Comparison of ENCODE assay signal across 14 cellular contexts in genomic region chr3:187798531-187799520, GRCh38. TPM values are rescaled to one million over a fixed set of nuclear protein-coding genes. Genes with fewer than 3 reads are reported as not detected.
DNase-seq lines count a peak whose midpoint lies in the region; ATAC-seq, FAIRE-seq and TF ChIP-seq lines count a peak whose summit lies in the region.
"Had no signal": no experiment of that assay in that cellular context is flagged by ENCODE, and none has a peak within 500 bp of the region (broad histone marks: within the 10 kb centered on the region; RNA-seq: fewer than 3 reads in every experiment).

No MANE protein-coding gene starts in this region.

- POLR2A ChIA-PET in K562 (lab: Yijun Ruan, JAX), result no interaction called here

- FAIRE-seq in K562 (lab: Jason Lieb, UNC), result no peak
- FAIRE-seq: bronchial epithelial cell had no signal

- intact Hi-C loops in Right ventricle myocardium superior (cut with DNase I) (no loop called here), left ventricle myocardium inferior (cut with micrococcal nuclease) (no loop called here), K562 (cut with micrococcal nuclease) (no loop called here), esophagus squamous epithelium (cut with DNase I) (no loop called here)

- BruUV-seq in K562 (replicated peaks; lab: Mats Ljungman, UMichigan), result no TSS peak

- 1% methylated on average over 12 of the region's 15 CpGs for WGBS in K562 (ENCODE audit: insufficient coverage, low coverage, missing lambda C conversion rate)
- 59 to 67% methylated on average over 15 of the region's 15 CpGs for WGBS in upper lobe of left lung, 2 donors
- WGBS in esophagus squamous epithelium, 2 donors, result 73 to 81% methylated on average over 10 to 15 of the region's 15 CpGs

- H3K9me1 ChIP-seq in K562 (ENCODE audit: control insufficient read depth, insufficient read depth, low read length), result no peaks in the 10 kb centered on the region

- H3K36me3 ChIP-seq in left ventricle myocardium inferior (no peaks in the 10 kb centered on the region), K562 (ENCODE audit: control insufficient read depth, insufficient read depth, low read length) (no peaks in the 10 kb centered on the region), upper lobe of left lung (no peaks in the 10 kb centered on the region), esophagus squamous epithelium (no peaks in the 10 kb centered on the region)

- CTCF ChIA-PET in K562 (lab: Yijun Ruan, JAX; ENCODE audit: low intra/inter-chr PET ratio), result no interaction called here

- in situ Hi-C loops in K562 (cut with MboI), result no loop called here

- TF ChIP-seq CTCF in left ventricle myocardium inferior (IDR thresholded peaks at IDR 0.05; ENCODE audit: borderline replicate concordance), result no peak
- TF ChIP-seq CTCF in K562 (IDR thresholded peaks at IDR 0.05 in 2 of 3, conservative IDR thresholded peaks at IDR 0.05 in 1 of 3; ENCODE audit: insufficient read depth in 2 of 3, low read depth in 1 of 3, low read length in 3 of 3), result no peak
- peak in 1 of 6 experiments; percentile 3 for TF ChIP-seq CTCF in upper lobe of left lung (IDR thresholded peaks at IDR 0.05)
- no peak for TF ChIP-seq CTCF in esophagus squamous epithelium (IDR thresholded peaks at IDR 0.05)

- no peak overlapping the region for H3K4me2 ChIP-seq in K562 (ENCODE audit: insufficient read depth, low read length)

- H3K9ac ChIP-seq in K562 (ENCODE audit: insufficient read depth in 1 of 2, low read depth in 2 of 2, low read length in 2 of 2), result no peak overlapping the region

- ATAC-seq in Right ventricle myocardium superior (ENCODE audit: poor library complexity) (peak; percentile 41), K562 (peak; percentile 27; the same call in 2 of the 3 replicates), upper lobe of left lung (ENCODE audit: low FRiP score in 2 of 2) (peak; percentile 39 to 81)
- ATAC-seq: stimulated activated memory B cell treated with anti-CD40 and anti-IgM and Interleukin-4, amounts not matched to agents 10 μg/mL and 1 μg/mL and 100 μg/mL, for 72 hours had no signal

- H3K4me3 ChIP-seq in left ventricle myocardium inferior, result no peak overlapping the region
- H3K4me3 ChIP-seq in K562, result no peak overlapping the region
- no peak overlapping the region for H3K4me3 ChIP-seq in upper lobe of left lung
- H3K4me3 ChIP-seq in esophagus squamous epithelium, result no peak overlapping the region

- H3K27ac ChIP-seq in left ventricle myocardium inferior (replicated peaks), result no peak overlapping the region
- H3K27ac ChIP-seq in K562 (ENCODE audit: extremely low read depth, low read depth, low read length), result no peak overlapping the region
- H3K27ac ChIP-seq in upper lobe of left lung, result peak overlapping the region in 2 of 4 donors; percentile 19 to 53
- peak overlapping the region in 1 of 4 donors; percentile 17 for H3K27ac ChIP-seq in esophagus squamous epithelium
- H3K27ac ChIP-seq: C4-2B had no signal

- H2AFZ ChIP-seq in K562 (ENCODE audit: low read depth, low read length), result no peak overlapping the region

- DNase-seq in Right ventricle myocardium superior (no peak), left ventricle myocardium inferior (no peak), NCI-H510A treated with DMSO at 0.1 percent for 48 hours (lab: John Stamatoyannopoulos, UW) (peak; percentile 78), K562 (ENCODE audit: extremely low read depth in 1 of 4, low spot score in 3 of 4) (no peak), upper lobe of left lung (peak; percentile 50 to 66), NCI-H1694 treated with DMSO at 0.1 percent for 48 hours (lab: John Stamatoyannopoulos, UW) (no peak), esophagus squamous epithelium (lab: John Stamatoyannopoulos, UW) (no peak), SKM-1 treated with dmso at 0.1 percent for 144 hours (lab: John Stamatoyannopoulos, UW; ENCODE audit: unreplicated experiment) (no peak)
- DNase-seq: NCI-H1092; SHP77; stimulated activated CD4-positive, alpha-beta T cell treated with anti-CD3 and anti-CD28 coated beads, Interleukin-12 subunit alpha, Interleukin-12 subunit beta, amount 100 ng/mL, for 4 hours had no signal

- H3K9me3 ChIP-seq in left ventricle myocardium inferior (replicated peaks), result no peaks in the 10 kb centered on the region
- H3K9me3 ChIP-seq in K562 (replicated peaks; ENCODE audit: control insufficient read depth, insufficient read depth, low read depth, low read length), result no peaks in the 10 kb centered on the region
- H3K9me3 ChIP-seq in upper lobe of left lung, result no peaks in the 10 kb centered on the region
- H3K9me3 ChIP-seq in esophagus squamous epithelium, result no peaks in the 10 kb centered on the region

- H3K79me2 ChIP-seq in K562 (ENCODE audit: control insufficient read depth, insufficient read depth, low read length), result no peaks in the 10 kb centered on the region

- TF ChIP-seq POLR2A in K562 (conservative IDR thresholded peaks at IDR 0.05) (no peak), upper lobe of left lung (IDR thresholded peaks at IDR 0.05) (no peak), esophagus squamous epithelium (IDR thresholded peaks at IDR 0.05) (no peak)

- no peak for TF ChIP-seq EP300 in K562 (IDR thresholded peaks at IDR 0.05; ENCODE audit: low read length)
- TF ChIP-seq EP300 in upper lobe of left lung (IDR thresholded peaks at IDR 0.05), result peak in 1 of 4 donors; percentile 16

- no peaks in the 10 kb centered on the region for H4K20me1 ChIP-seq in K562 (replicated peaks; ENCODE audit: control insufficient read depth, insufficient read depth, low read length)

- H3K4me1 ChIP-seq in left ventricle myocardium inferior, result no peaks in the 10 kb centered on the region
- H3K4me1 ChIP-seq in K562 (replicated peaks in 1 of 2; ENCODE audit: control insufficient read depth in 2 of 2, insufficient read depth in 2 of 2, low read length in 2 of 2), result no peaks in the 10 kb centered on the region
- H3K4me1 ChIP-seq in upper lobe of left lung, result peaks cover 0 to 16% (median 7%) of the 10 kb centered on the region in 4 donors
- peaks cover 0 to 34% (median 10%) of the 10 kb centered on the region in 3 donors for H3K4me1 ChIP-seq in esophagus squamous epithelium

- TF ChIP-seq RAD21 in K562 (CRISPR knock-in tag; conservative IDR thresholded peaks at IDR 0.05 in 1 of 2, IDR thresholded peaks at IDR 0.05 in 1 of 2), result no peak

- no peaks in the 10 kb centered on the region for H3K27me3 ChIP-seq in left ventricle myocardium inferior (ENCODE audit: low read depth)
- H3K27me3 ChIP-seq in K562 (ENCODE audit: control insufficient read depth in 2 of 2, insufficient read depth in 2 of 2, low read length in 2 of 2), result peaks cover 2 to 27% of the 10 kb centered on the region in 2 experiments; a peak in 3 of 5 replicates
- H3K27me3 ChIP-seq in upper lobe of left lung, result no peaks in the 10 kb centered on the region
- no peaks in the 10 kb centered on the region for H3K27me3 ChIP-seq in esophagus squamous epithelium

TF ChIP-seq in K562, 482 proteins besides CTCF, POLR2A, EP300 and RAD21:
- TF ChIP-seq, protein P1, sequence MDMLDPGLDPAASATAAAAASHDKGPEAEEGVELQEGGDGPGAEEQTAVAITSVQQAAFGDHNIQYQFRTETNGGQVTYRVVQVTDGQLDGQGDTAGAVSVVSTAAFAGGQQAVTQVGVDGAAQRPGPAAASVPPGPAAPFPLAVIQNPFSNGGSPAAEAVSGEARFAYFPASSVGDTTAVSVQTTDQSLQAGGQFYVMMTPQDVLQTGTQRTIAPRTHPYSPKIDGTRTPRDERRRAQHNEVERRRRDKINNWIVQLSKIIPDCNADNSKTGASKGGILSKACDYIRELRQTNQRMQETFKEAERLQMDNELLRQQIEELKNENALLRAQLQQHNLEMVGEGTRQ (CRISPR knock-in tag; IDR thresholded peaks at IDR 0.05), result no peak
- TF ChIP-seq YY1 (IDR thresholded peaks at IDR 0.05; ENCODE audit: borderline replicate concordance in 1 of 3, control insufficient read depth in 1 of 3, extremely low read depth in 1 of 3, insufficient read depth in 3 of 3, insufficient read length in 1 of 3, insufficient replicate concordance in 2 of 3, low read depth in 1 of 3, low read length in 2 of 3) (no peak), FOXJ2 (tag; IDR thresholded peaks at IDR 0.05) (no peak), CSDE1 (IDR thresholded peaks at IDR 0.05) (no peak), BCL6 (CRISPR knock-in tag; IDR thresholded peaks at IDR 0.05) (no peak), ZNF717 (CRISPR knock-in tag; IDR thresholded peaks at IDR 0.05) (no peak), SRSF7 (optimal IDR thresholded peaks at IDR 0.05; ENCODE audit: low read depth, low read length) (no peak), HIVEP1 (CRISPR knock-in tag; IDR thresholded peaks at IDR 0.05) (no peak), ZNF583 (CRISPR knock-in tag; IDR thresholded peaks at IDR 0.05) (no peak), NFXL1 (CRISPR knock-in tag; IDR thresholded peaks at IDR 0.05) (no peak), NR2F6 (CRISPR knock-in tag; IDR thresholded peaks at IDR 0.05) (no peak)

RNA-seq across cellular contexts. Expression of gene BCL6, which starts 53.6 kb away (rescaled TPM):
- total RNA-seq in Right ventricle myocardium superior (82.1 TPM), left ventricle myocardium inferior (47.7 TPM), K562 (2014; rRNA removed) (0.64 and 1.3 TPM in 2 replicates), K562 (2014; rRNA removed; fragmentation: Illumina TruSeq; extraction: Trizol) (1.4 and 1.6 TPM in 2 replicates), K562 (2015; rRNA removed; fragmentation: Illumina TruSeq; extraction: Trizol) (0.94 and 0.98 TPM in 2 replicates), K562 (2021) (2.4 and 3.5 TPM in 2 replicates), upper lobe of left lung (100 to 1,000 TPM in 4 of 6 donors, 10 to 100 TPM in 2; 80.4 to 268 (median 119) TPM), esophagus squamous epithelium (10 to 100 TPM; 30.8 to 94.4 (median 42.6) TPM)
- 13.3 and 20.6 TPM in 2 replicates for total RNA-seq in K562 (2011; cell fraction: chromatin; rRNA removed; ENCODE audit: low replicate concordance)
- total RNA-seq in K562 (2011; cell fraction: nucleolus; rRNA removed), result 9.1 and 10.0 TPM in 2 replicates
- total RNA-seq in K562 (2011; cell fraction: nucleoplasm; rRNA removed), result 14.6 and 28.6 TPM in 2 replicates
- polyA plus RNA-seq in K562 (2011; rRNA removed) (3.4 and 8.7 TPM in 2 replicates), K562 (2014; fragmentation: Illumina TruSeq; extraction: Trizol) (2.6 and 2.8 TPM in 2 replicates), K562 (2014; fragmentation: Nextera tagmentation; extraction: Ambion mirVana) (under 1 TPM; 0.08 to 0.23 TPM), K562 (2014; rRNA removed) (2.5 and 2.8 TPM in 2 replicates)
- 0.98 and 3.2 TPM in 2 replicates for polyA plus RNA-seq in K562 (2011; cell fraction: cytosol; rRNA removed)
- polyA plus RNA-seq in K562 (2011; cell fraction: nucleus; rRNA removed), result 21.7 and 44.7 TPM in 2 replicates
- 5.8 and 17.3 TPM in 2 replicates for polyA plus RNA-seq in K562 (2012)
- 3.9 and 5.7 TPM in 2 replicates for polyA minus RNA-seq in K562 (2011; rRNA and poly(A)+ RNA removed)
- 0.48 and 0.91 TPM in 2 replicates for polyA minus RNA-seq in K562 (2011; cell fraction: cytosol; rRNA and poly(A)+ RNA removed)
- polyA minus RNA-seq in K562 (2011; cell fraction: nucleus; rRNA and poly(A)+ RNA removed), result 3.8 and 5.6 TPM in 2 replicates

Comparison
In these comparisons a context has a peak if more than half of its experiments do, and no peak if none do; other contexts are left out.
1. DNase-seq: peak in NCI-H510A treated with DMSO at 0.1 percent for 48 hours (single experiment) and upper lobe of left lung (2 of 2); none in Right ventricle myocardium superior (single experiment), left ventricle myocardium inferior (single experiment), K562 (0 of 4), NCI-H1694 treated with DMSO at 0.1 percent for 48 hours (single experiment), esophagus squamous epithelium (single experiment) and SKM-1 treated with dmso at 0.1 percent for 144 hours (single experiment).
2. Peak in every context shown above with its lines, with median percentiles within 50 percentile points of each other: ATAC-seq.